Comparison of ENCODE assay signal across 1 cellular context in the genomic region with DNA sequence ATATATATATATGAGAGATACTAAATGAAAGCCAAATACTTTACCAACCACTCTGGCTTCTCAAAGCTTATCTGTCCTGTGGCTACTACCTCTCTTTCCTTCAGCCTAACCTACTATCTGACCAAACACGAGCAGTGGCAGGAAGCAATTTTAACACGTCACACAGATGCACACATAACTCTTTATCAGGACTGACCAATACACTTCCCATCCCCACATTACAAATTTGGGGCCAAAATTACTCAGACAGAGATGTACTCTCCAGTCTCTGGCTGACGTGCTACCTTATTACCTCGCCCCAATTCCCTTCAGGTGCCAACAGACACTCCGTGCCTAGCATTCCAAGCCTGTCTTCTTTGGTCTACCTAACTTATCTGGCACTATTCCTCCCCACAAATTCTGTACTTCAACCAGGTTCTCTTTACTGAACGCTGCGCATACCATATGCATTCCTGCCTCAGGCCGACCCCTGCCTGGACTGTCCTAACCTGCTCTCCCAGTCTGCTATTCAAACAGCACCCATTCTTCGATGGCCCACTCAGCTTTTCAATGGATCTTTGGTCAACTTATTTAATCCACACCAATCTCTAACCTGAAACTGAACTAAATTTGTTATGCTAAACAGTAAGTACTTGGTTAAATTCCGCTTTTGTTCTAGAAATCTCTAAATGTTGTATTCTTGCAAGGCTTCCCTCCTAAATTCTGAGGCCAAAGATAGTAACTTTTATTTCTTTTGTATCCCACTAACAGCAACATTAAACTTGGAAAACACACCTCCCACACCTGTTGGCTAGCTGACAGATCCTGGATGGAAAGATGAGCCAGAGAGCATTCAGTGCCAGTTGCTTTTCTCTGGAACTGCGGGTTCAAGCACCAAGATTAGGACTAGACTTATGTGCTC.
TF ChIP-seq lines count a peak whose summit lies in the region.

No MANE protein-coding gene starts in this region.

TF ChIP-seq in K562, 482 proteins besides CTCF, POLR2A, EP300 and RAD21 (continued from another document and continues in another):
- TF ChIP-seq RERE (CRISPR knock-in tag; IDR thresholded peaks at IDR 0.05; ENCODE audit: borderline replicate concordance) (no peak), RBM25 (IDR thresholded peaks at IDR 0.05; ENCODE audit: low read depth, low read length, severe bottlenecking) (no peak), TAF7 (tag; IDR thresholded peaks at IDR 0.05) (no peak), UBTF (IDR thresholded peaks at IDR 0.05; ENCODE audit: borderline replicate concordance in 1 of 2, low read depth in 2 of 2, low read length in 2 of 2) (no peak), TEAD4 (IDR thresholded peaks at IDR 0.05; ENCODE audit: low read length) (peak; percentile 96), TEAD4 (CRISPR knock-in tag; IDR thresholded peaks at IDR 0.05; ENCODE audit: borderline replicate concordance) (no peak), MYNN (IDR thresholded peaks at IDR 0.05) (no peak; the same call in 1 of the 2 replicates), MYNN (CRISPR knock-in tag; IDR thresholded peaks at IDR 0.05) (no peak), RHOXF2B (CRISPR knock-in tag; conservative IDR thresholded peaks at IDR 0.05) (0 out of 2 replicates have a peak, but pooled peaks have one; percentile 27), ZNF143 (CRISPR knock-in tag; IDR thresholded peaks at IDR 0.05) (no peak), TEAD2 (tag; IDR thresholded peaks at IDR 0.05) (0 out of 2 replicates have a peak, but pooled peaks have one; percentile 44), YBX1 (IDR thresholded peaks at IDR 0.05) (no peak), MTF1 (CRISPR knock-in tag; IDR thresholded peaks at IDR 0.05; ENCODE audit: borderline replicate concordance) (no peak), STAT5A (IDR thresholded peaks at IDR 0.05; ENCODE audit: borderline replicate concordance, low read length) (peak; percentile 90), HMG20A (CRISPR knock-in tag; conservative IDR thresholded peaks at IDR 0.05) (no peak), CGGBP1 (CRISPR knock-in tag; IDR thresholded peaks at IDR 0.05) (no peak), HDAC3 (IDR thresholded peaks at IDR 0.05; ENCODE audit: borderline replicate concordance, partially characterized antibody) (peak; percentile 85), FOXM1 (IDR thresholded peaks at IDR 0.05; ENCODE audit: low read depth) (peak; percentile 80), FOXM1 (CRISPR knock-in tag; IDR thresholded peaks at IDR 0.05; ENCODE audit: low read depth) (no peak), SRSF9 (IDR thresholded peaks at IDR 0.05; ENCODE audit: borderline replicate concordance, low read depth, low read length) (no peak), GABPA (tag; conservative IDR thresholded peaks at IDR 0.05; ENCODE audit: low read depth) (peak; percentile 2; the same call in 1 of the 2 replicates), GATAD2A (IDR thresholded peaks at IDR 0.05) (0 out of 2 replicates have a peak, but pooled peaks have one; percentile 44), MNT (conservative IDR thresholded peaks at IDR 0.05) (peak in 1 of 2 experiments; percentile 62; a peak in 3 of 4 replicates), ZNF354B (CRISPR knock-in tag; IDR thresholded peaks at IDR 0.05) (0 out of 2 replicates have a peak, but pooled peaks have one; percentile 39), ZNF780A (CRISPR knock-in tag; IDR thresholded peaks at IDR 0.05) (no peak), POLR2H (tag; IDR thresholded peaks at IDR 0.05; ENCODE audit: low read depth) (peak; percentile 76; the same call in 1 of the 2 replicates), KDM1A (IDR thresholded peaks at IDR 0.05) (peak; percentile 88 to 89), ZNF695 (CRISPR knock-in tag; IDR thresholded peaks at IDR 0.05) (no peak), CEBPG (CRISPR knock-in tag; IDR thresholded peaks at IDR 0.05) (peak; percentile 90), CEBPG (tag; conservative IDR thresholded peaks at IDR 0.05 in 1 of 2, IDR thresholded peaks at IDR 0.05 in 1 of 2) (no peak; a peak in 1 of 4 replicates), CBX1 (IDR thresholded peaks at IDR 0.05; ENCODE audit: low read depth) (no peak)
- TF ChIP-seq, protein P1, sequence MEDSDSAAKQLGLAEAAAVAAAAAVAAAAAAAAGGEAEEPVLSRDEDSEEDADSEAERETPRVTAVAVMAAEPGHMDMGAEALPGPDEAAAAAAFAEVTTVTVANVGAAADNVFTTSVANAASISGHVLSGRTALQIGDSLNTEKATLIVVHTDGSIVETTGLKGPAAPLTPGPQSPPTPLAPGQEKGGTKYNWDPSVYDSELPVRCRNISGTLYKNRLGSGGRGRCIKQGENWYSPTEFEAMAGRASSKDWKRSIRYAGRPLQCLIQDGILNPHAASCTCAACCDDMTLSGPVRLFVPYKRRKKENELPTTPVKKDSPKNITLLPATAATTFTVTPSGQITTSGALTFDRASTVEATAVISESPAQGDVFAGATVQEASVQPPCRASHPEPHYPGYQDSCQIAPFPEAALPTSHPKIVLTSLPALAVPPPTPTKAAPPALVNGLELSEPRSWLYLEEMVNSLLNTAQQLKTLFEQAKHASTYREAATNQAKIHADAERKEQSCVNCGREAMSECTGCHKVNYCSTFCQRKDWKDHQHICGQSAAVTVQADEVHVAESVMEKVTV (CRISPR knock-in tag; IDR thresholded peaks at IDR 0.05) = no peak
- TF ChIP-seq, protein P2, sequence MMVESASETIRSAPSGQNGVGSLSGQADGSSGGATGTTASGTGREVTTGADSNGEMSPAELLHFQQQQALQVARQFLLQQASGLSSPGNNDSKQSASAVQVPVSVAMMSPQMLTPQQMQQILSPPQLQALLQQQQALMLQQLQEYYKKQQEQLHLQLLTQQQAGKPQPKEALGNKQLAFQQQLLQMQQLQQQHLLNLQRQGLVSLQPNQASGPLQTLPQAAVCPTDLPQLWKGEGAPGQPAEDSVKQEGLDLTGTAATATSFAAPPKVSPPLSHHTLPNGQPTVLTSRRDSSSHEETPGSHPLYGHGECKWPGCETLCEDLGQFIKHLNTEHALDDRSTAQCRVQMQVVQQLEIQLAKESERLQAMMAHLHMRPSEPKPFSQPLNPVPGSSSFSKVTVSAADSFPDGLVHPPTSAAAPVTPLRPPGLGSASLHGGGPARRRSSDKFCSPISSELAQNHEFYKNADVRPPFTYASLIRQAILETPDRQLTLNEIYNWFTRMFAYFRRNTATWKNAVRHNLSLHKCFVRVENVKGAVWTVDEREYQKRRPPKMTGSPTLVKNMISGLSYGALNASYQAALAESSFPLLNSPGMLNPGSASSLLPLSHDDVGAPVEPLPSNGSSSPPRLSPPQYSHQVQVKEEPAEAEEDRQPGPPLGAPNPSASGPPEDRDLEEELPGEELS (CRISPR knock-in tag; IDR thresholded peaks at IDR 0.05; ENCODE audit: borderline replicate concordance) = peak; percentile 54; the same call in 1 of the 2 replicates
- TF ChIP-seq, protein P3, sequence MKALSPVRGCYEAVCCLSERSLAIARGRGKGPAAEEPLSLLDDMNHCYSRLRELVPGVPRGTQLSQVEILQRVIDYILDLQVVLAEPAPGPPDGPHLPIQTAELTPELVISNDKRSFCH (CRISPR knock-in tag; IDR thresholded peaks at IDR 0.05) = no peak
- TF ChIP-seq, protein P3 (tag; IDR thresholded peaks at IDR 0.05) = no peak; the same call in 1 of the 2 replicates
- TF ChIP-seq, protein P4, sequence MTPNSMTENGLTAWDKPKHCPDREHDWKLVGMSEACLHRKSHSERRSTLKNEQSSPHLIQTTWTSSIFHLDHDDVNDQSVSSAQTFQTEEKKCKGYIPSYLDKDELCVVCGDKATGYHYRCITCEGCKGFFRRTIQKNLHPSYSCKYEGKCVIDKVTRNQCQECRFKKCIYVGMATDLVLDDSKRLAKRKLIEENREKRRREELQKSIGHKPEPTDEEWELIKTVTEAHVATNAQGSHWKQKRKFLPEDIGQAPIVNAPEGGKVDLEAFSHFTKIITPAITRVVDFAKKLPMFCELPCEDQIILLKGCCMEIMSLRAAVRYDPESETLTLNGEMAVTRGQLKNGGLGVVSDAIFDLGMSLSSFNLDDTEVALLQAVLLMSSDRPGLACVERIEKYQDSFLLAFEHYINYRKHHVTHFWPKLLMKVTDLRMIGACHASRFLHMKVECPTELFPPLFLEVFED (CRISPR knock-in tag; conservative IDR thresholded peaks at IDR 0.05) = peak; percentile 79
- TF ChIP-seq, protein P5, sequence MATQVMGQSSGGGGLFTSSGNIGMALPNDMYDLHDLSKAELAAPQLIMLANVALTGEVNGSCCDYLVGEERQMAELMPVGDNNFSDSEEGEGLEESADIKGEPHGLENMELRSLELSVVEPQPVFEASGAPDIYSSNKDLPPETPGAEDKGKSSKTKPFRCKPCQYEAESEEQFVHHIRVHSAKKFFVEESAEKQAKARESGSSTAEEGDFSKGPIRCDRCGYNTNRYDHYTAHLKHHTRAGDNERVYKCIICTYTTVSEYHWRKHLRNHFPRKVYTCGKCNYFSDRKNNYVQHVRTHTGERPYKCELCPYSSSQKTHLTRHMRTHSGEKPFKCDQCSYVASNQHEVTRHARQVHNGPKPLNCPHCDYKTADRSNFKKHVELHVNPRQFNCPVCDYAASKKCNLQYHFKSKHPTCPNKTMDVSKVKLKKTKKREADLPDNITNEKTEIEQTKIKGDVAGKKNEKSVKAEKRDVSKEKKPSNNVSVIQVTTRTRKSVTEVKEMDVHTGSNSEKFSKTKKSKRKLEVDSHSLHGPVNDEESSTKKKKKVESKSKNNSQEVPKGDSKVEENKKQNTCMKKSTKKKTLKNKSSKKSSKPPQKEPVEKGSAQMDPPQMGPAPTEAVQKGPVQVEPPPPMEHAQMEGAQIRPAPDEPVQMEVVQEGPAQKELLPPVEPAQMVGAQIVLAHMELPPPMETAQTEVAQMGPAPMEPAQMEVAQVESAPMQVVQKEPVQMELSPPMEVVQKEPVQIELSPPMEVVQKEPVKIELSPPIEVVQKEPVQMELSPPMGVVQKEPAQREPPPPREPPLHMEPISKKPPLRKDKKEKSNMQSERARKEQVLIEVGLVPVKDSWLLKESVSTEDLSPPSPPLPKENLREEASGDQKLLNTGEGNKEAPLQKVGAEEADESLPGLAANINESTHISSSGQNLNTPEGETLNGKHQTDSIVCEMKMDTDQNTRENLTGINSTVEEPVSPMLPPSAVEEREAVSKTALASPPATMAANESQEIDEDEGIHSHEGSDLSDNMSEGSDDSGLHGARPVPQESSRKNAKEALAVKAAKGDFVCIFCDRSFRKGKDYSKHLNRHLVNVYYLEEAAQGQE (CRISPR knock-in tag; IDR thresholded peaks at IDR 0.05; ENCODE audit: low read depth) = no peak
